ENCODE assay signal across 22 cellular contexts in the genomic region with DNA sequence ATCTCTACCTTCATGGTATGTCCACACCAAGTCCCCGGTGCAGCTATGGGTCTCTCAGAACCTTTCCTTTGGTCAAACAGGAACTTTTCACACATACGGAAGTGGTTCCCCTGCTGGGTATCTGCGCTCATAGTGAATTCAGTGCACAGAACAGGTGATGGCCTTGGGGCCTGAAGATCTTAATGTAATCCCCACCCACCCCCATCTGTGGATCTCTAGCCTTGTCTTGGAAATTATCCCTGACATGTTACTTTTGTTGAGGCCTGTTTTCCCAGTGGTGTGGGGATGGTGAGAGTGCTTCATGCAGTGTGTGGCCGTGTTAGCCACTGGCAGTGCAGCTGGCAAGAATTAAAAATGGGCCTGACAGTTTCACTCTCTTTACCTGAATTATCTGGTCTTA.
"Had no signal": no experiment of that assay in that cellular context is flagged by ENCODE, and none has a peak within 500 bp of the region (broad histone marks: within the 10 kb centered on the region; RNA-seq: fewer than 3 reads in every experiment).

No MANE protein-coding gene starts in this region.

- ATAC-seq: foreskin keratinocyte, gastroesophageal sphincter, heart left ventricle, left colon, left lobe of liver, mucosa of descending colon had no signal

- H3K4me2 ChIP-seq: hepatocyte had no signal

- H3K4me1 ChIP-seq: foreskin keratinocyte had no signal

- H3K27me3 ChIP-seq: esophagus muscularis mucosa, foreskin keratinocyte, gastroesophageal sphincter, heart left ventricle, hepatocyte had no signal

- H3K36me3 ChIP-seq: left ventricle myocardium inferior had no signal

- DNase-seq: dermis blood vessel endothelial cell; dorsolateral prefrontal cortex; effector CD4-positive, alpha-beta T cell; effector memory CD4-positive, alpha-beta T cell; foreskin keratinocyte; heart left ventricle; hypothalamus; immature natural killer cell; islet precursor cell; kidney; kidney glomerular epithelial cell; left colon; left ventricle myocardium inferior; lower lobe of right lung; mesenchymal stem cell; mucosa of descending colon; naive B cell had no signal

- H3K27ac ChIP-seq: coronary artery, dorsolateral prefrontal cortex, esophagus muscularis mucosa, foreskin keratinocyte, gastroesophageal sphincter, heart left ventricle, hepatocyte, left ventricle myocardium inferior, lower lobe of right lung had no signal

- H3K79me2 ChIP-seq: hepatocyte had no signal

- H2AFZ ChIP-seq: hepatocyte had no signal

- H3K9me3 ChIP-seq: esophagus muscularis mucosa, gastroesophageal sphincter, heart left ventricle, left ventricle myocardium inferior, lower lobe of right lung, mucosa of descending colon had no signal

- H3K4me3 ChIP-seq: coronary artery, dorsolateral prefrontal cortex, esophagus muscularis mucosa, gastroesophageal sphincter, heart left ventricle, hepatocyte, left ventricle myocardium inferior, lower lobe of right lung, mucosa of descending colon had no signal
